Comparison of ENCODE assay signal across 8 cellular contexts in the genomic region with DNA sequence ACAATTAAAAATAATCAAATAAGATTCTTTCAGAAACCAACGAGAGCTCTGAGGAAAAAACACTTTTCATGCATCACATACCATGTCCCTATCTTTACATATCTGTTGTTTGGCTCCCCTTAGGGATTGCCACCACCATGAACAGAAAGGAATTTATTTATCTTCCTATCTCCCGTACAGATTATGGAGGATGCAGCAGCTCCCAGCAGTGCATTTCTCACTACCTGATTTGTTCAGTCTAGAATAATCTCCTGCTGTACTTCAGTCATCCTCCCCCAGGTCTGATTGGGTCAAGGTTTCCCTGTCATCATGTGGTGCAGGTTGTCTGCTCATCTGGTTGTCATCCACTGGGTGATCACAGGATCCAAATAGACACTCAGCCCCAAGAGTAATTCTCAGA.
"Had no signal": no experiment of that assay in that cellular context is flagged by ENCODE, and none has a peak within 500 bp of the region (broad histone marks: within the 10 kb centered on the region; RNA-seq: fewer than 3 reads in every experiment).

No MANE protein-coding gene starts in this region.

- H3K9ac ChIP-seq: KMS-11 had no signal

- H3K36me3 Mint-ChIP-seq: IgD-negative memory B cell had no signal

- H3K27me3 Mint-ChIP-seq: IgD-negative memory B cell had no signal

- H3K27ac Mint-ChIP-seq: IgD-negative memory B cell had no signal

- ATAC-seq: HepG2, K562 had no signal

- H3K4me3 ChIP-seq: K562 had no signal

- H3K4me1 Mint-ChIP-seq: IgD-negative memory B cell had no signal

- H3K27ac ChIP-seq: HL-60, KMS-11 had no signal

- DNase-seq: IMR-90, KBM-7, KG1 had no signal

- H3K4me3 Mint-ChIP-seq: IgD-negative memory B cell had no signal

- H3K4me2 ChIP-seq: KMS-11 had no signal
